In genomic region chr17:17750881-17751280, GRCh38 we compare ENCODE assay signal across 10 cellular contexts.
DNase-seq lines count a peak whose midpoint lies in the region; ATAC-seq, FAIRE-seq and TF ChIP-seq lines count a peak whose summit lies in the region.
"Had no signal": no experiment of that assay in that cellular context is flagged by ENCODE, and none has a peak within 500 bp of the region (broad histone marks: within the 10 kb centered on the region; RNA-seq: fewer than 3 reads in every experiment).

No MANE protein-coding gene starts in this region.

- H3K4me3 ChIP-seq in K562 (no peak overlapping the region), prostate gland (no peak overlapping the region)
- H3K4me3 ChIP-seq: A549 had no signal

- no TSS peak for BruUV-seq in K562 (replicated peaks; lab: Mats Ljungman, UMichigan)

- intact Hi-C loops in K562 (cut with micrococcal nuclease) = no loop called here
- intact Hi-C loops in prostate gland (cut with DNase I) = no loop called here

- peaks cover 40% of the 10 kb centered on the region for H3K79me2 ChIP-seq in K562 (ENCODE audit: control insufficient read depth, insufficient read depth, low read length)

- ATAC-seq in K562 = no peak

- H3K27ac ChIP-seq in K562 (ENCODE audit: extremely low read depth, low read depth, low read length) = peak overlapping the region; percentile 50; the same call in 2 of the 3 replicates
- peak overlapping the region; percentile 87 for H3K27ac ChIP-seq in prostate gland

- CTCF ChIA-PET in K562 (lab: Yijun Ruan, JAX; ENCODE audit: low intra/inter-chr PET ratio) = no interaction called here

- no peak overlapping the region for H2AFZ ChIP-seq in K562 (ENCODE audit: low read depth, low read length)

- in situ Hi-C loops in K562 (cut with MboI) = no loop called here

- H4K20me1 ChIP-seq in K562 (replicated peaks; ENCODE audit: control insufficient read depth, insufficient read depth, low read length) = peaks cover 3% of the 10 kb centered on the region; the same call in 1 of the 2 replicates

- peaks cover 4% of the 10 kb centered on the region; the same call in 1 of the 3 replicates for H3K36me3 ChIP-seq in K562 (ENCODE audit: control insufficient read depth, insufficient read depth, low read length)
- no peaks in the 10 kb centered on the region for H3K36me3 ChIP-seq in prostate gland

- POLR2A ChIA-PET in K562 (lab: Yijun Ruan, JAX) = interaction anchor here (0.6 to 1.1 kb wide), 2 partner anchors 88 to 111 kb away, joined by 3 read pairs; no protein-coding TSS in a partner anchor

- no peaks in the 10 kb centered on the region for H3K9me1 ChIP-seq in K562 (ENCODE audit: control insufficient read depth, insufficient read depth, low read length)

- TF ChIP-seq CTCF in K562 (IDR thresholded peaks at IDR 0.05 in 2 of 3, conservative IDR thresholded peaks at IDR 0.05 in 1 of 3; ENCODE audit: insufficient read depth in 2 of 3, low read depth in 1 of 3, low read length in 3 of 3) = no peak
- TF ChIP-seq CTCF in prostate gland (IDR thresholded peaks at IDR 0.05) = no peak

- DNase-seq in DMS53 (lab: John Stamatoyannopoulos, UW) (peak; percentile 31), DMS53 treated with DMSO at 0.1 percent for 48 hours (lab: John Stamatoyannopoulos, UW; ENCODE audit: unreplicated experiment) (no peak), NCI-H510A treated with DMSO at 0.1 percent for 48 hours (lab: John Stamatoyannopoulos, UW) (peak; percentile 74), K562 (ENCODE audit: extremely low read depth in 1 of 4, low spot score in 3 of 4) (no peak), prostate gland (ENCODE audit: low spot score) (no peak), NCI-H2029 (lab: John Stamatoyannopoulos, UW) (no peak), NCI-H524 treated with DMSO at 0.1 percent for 48 hours (lab: John Stamatoyannopoulos, UW) (no peak), NCI-H146 (lab: John Stamatoyannopoulos, UW) (no peak)

- H3K4me2 ChIP-seq in K562 (ENCODE audit: insufficient read depth, low read length) = peak overlapping the region; percentile 79

- no peak for TF ChIP-seq RAD21 in K562 (CRISPR knock-in tag; conservative IDR thresholded peaks at IDR 0.05 in 1 of 2, IDR thresholded peaks at IDR 0.05 in 1 of 2)

- no peak for TF ChIP-seq POLR2A in K562 (conservative IDR thresholded peaks at IDR 0.05)
- no peak for TF ChIP-seq POLR2A in prostate gland (IDR thresholded peaks at IDR 0.05)

- WGBS in K562 (ENCODE audit: insufficient coverage, low coverage, missing lambda C conversion rate) = 83% methylated on average over 4 of the region's 8 CpGs
- WGBS in prostate gland = 44% methylated on average over 8 of the region's 8 CpGs

- no peaks in the 10 kb centered on the region for H3K27me3 ChIP-seq in K562 (ENCODE audit: control insufficient read depth in 2 of 2, insufficient read depth in 2 of 2, low read length in 2 of 2)
- no peaks in the 10 kb centered on the region for H3K27me3 ChIP-seq in prostate gland (replicated peaks; ENCODE audit: insufficient read depth)

- peak overlapping the region in 1 of 2 experiments; percentile 72; a peak in 1 of 4 replicates for H3K9ac ChIP-seq in K562 (ENCODE audit: insufficient read depth in 1 of 2, low read depth in 2 of 2, low read length in 2 of 2)

- no peak for FAIRE-seq in K562 (lab: Jason Lieb, UNC)
- FAIRE-seq: A549, islet of Langerhans had no signal

- TF ChIP-seq EP300 in K562 (IDR thresholded peaks at IDR 0.05; ENCODE audit: low read length) = no peak

- H3K9me3 ChIP-seq in K562 (replicated peaks; ENCODE audit: control insufficient read depth, insufficient read depth, low read depth, low read length) = no peaks in the 10 kb centered on the region
- no peaks in the 10 kb centered on the region for H3K9me3 ChIP-seq in prostate gland
- H3K9me3 ChIP-seq: A549 had no signal

- peaks cover 21 to 33% of the 10 kb centered on the region in 2 experiments; a peak in 4 of 5 replicates for H3K4me1 ChIP-seq in K562 (replicated peaks in 1 of 2; ENCODE audit: control insufficient read depth in 2 of 2, insufficient read depth in 2 of 2, low read length in 2 of 2)
- peaks cover 7% of the 10 kb centered on the region for H3K4me1 ChIP-seq in prostate gland (replicated peaks)

TF ChIP-seq in K562, 482 proteins besides CTCF, POLR2A, EP300 and RAD21:
- TF ChIP-seq PKNOX1 (IDR thresholded peaks at IDR 0.05) (0 out of 2 replicates have a peak, but pooled peaks have one; percentile 7), SMARCA5 (IDR thresholded peaks at IDR 0.05) (no peak), MTA1 (IDR thresholded peaks at IDR 0.05; ENCODE audit: borderline replicate concordance) (no peak), RBBP5 (IDR thresholded peaks at IDR 0.05; ENCODE audit: borderline replicate concordance, insufficient read depth, low read length, poor library complexity, severe bottlenecking) (peak; percentile 18)

Comparison
In these comparisons a context has a peak if more than half of its experiments do, and no peak if none do; other contexts are left out.
1. DNase-seq: peak in DMS53 (single experiment) and NCI-H510A treated with DMSO at 0.1 percent for 48 hours (single experiment); none in DMS53 treated with DMSO at 0.1 percent for 48 hours (single experiment), K562 (0 of 4), prostate gland (single experiment), NCI-H2029 (single experiment), NCI-H524 treated with DMSO at 0.1 percent for 48 hours (single experiment) and NCI-H146 (single experiment).